In the genomic region with DNA sequence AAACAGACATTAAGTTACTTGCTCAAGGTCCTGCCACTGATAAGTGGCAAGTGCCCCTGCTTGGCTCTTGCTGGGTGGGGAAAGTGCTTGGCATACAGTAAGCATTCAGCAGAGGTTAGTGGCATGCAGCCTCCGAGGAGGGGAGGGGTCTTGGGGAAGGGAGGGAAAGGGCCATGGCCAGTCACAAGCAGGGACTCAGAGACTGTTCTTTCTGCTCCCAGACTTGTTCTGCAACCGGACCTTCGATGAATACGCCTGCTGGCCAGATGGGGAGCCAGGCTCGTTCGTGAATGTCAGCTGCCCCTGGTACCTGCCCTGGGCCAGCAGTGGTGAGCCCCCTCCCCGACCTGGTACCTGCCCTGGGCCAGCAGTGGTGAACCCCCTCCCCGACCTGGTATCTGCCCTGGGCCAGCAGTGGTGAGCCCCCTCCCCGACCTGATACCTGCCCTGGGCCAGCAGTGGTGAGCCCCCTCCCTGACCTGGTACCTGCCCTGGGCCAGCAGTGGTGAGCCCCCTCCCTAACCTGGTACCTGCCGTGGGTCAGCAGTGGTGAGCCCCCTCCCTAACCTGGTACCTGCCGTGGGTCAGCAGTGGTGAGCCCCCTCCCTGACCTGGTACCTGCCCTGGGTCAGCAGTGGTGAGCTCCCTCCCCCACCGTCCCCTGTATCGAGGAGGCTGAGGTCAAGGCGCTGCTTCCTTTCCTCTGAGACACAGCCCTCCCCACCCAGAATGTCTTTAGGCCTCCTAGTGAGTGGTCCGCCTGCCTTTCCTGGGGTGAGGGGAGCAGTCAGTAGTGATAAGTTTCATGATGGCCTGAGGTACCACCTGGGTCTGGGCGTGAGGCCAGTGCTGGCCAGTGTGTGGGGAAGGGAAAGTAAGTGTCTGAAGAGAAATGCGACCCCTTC, we compare ENCODE assay signal across 29 cellular contexts. TPM values are rescaled to one million over a fixed set of nuclear protein-coding genes. Genes with fewer than 3 reads are reported as not detected.
"Had no signal": no experiment of that assay in that cellular context is flagged by ENCODE, and none has a peak within 500 bp of the region (broad histone marks: within the 10 kb centered on the region; RNA-seq: fewer than 3 reads in every experiment).

No MANE protein-coding gene starts in this region.

- ATAC-seq: activated CD8-positive, alpha-beta T cell treated with anti-CD3 and anti-CD28 coated beads, Interleukin-2, amount 10 ng/mL, durations not matched to agents 7 days and 5 days; activated naive CD4-positive, alpha-beta T cell treated with anti-CD3 and anti-CD28 coated beads, Interleukin-2, amount 50 U/mL, for 72 hours; activated naive CD8-positive, alpha-beta T cell treated with anti-CD3 and anti-CD28 coated beads, Interleukin-2, amount 50 U/mL, for 24 hours; body of pancreas; K562 had no signal

- H3K4me3 ChIP-seq: ascending aorta, body of pancreas, K562, SJCRH30 had no signal

- H3K36me3 ChIP-seq: ascending aorta, SJCRH30, WERI-Rb-1 had no signal

- DNase-seq: activated CD4-positive, alpha-beta T cell treated with anti-CD3 and anti-CD28 coated beads for 48 hours; activated CD4-positive, alpha-beta T cell treated with anti-CD3 and anti-CD28 coated beads, Interleukin-2, amount 50 U/mL, for 4 hours; activated CD8-positive, alpha-beta memory T cell treated with anti-CD3 and anti-CD28 coated beads, Interleukin-2, amount 50 U/mL, for 48 hours; activated CD8-positive, alpha-beta T cell treated with anti-CD3 and anti-CD28 coated beads, Interleukin-2, amount 10 ng/mL, durations not matched to agents 7 days and 5 days; activated effector memory CD4-positive, alpha-beta T cell treated with anti-CD3 and anti-CD28 coated beads, Interleukin-2, amount 50 U/mL, for 16 hours; activated naive CD4-positive, alpha-beta T cell treated with Interleukin-2 at 50 U/mL for 16 hours; activated naive CD8-positive, alpha-beta T cell treated with anti-CD3 and anti-CD28 coated beads, Interleukin-2, amount 50 U/mL, for 24 hours; activated T-cell treated with anti-CD3 and anti-CD28 coated beads, Interleukin-2, amount 50 U/mL, for 1 hour; amniotic stem cell; Karpas-422; MM.1S; NCI-H146; NCI-H1930; NCI-H2171; NCI-H345; NCI-H510A; NCI-H526 treated with DMSO at 0.1 percent for 48 hours; SJCRH30; SK-N-SH; T-helper 1 cell; WERI-Rb-1 had no signal

- H3K4me3 Mint-ChIP-seq: activated CD8-positive, alpha-beta T cell treated with anti-CD3 and anti-CD28 coated beads, Interleukin-2, amount 10 ng/mL, durations not matched to agents 7 days and 5 days; activated naive CD8-positive, alpha-beta T cell treated with anti-CD3 and anti-CD28 coated beads, Interleukin-2, amount 50 U/mL, for 24 hours; activated T-helper 1 cell treated with anti-CD3 and anti-CD28 coated beads, Interleukin-12 subunit alpha, Interleukin-12 subunit beta, Interleukin-2, Interleukin-4 antibody, amounts not matched to agents 30 ng/mL and 10 ng/mL and 1 ng/mL, durations not matched to agents 14 hours and 24 hours and 36 hours had no signal

- H3K36me3 Mint-ChIP-seq: activated naive CD4-positive, alpha-beta T cell treated with anti-CD3 and anti-CD28 coated beads, Interleukin-2, amount 50 U/mL, for 72 hours had no signal

- H3K4me1 ChIP-seq: ascending aorta, SJCRH30 had no signal

- H3K27ac Mint-ChIP-seq: activated CD8-positive, alpha-beta T cell treated with anti-CD3 and anti-CD28 coated beads, Interleukin-2, amount 10 ng/mL, durations not matched to agents 7 days and 5 days; activated naive CD4-positive, alpha-beta T cell treated with anti-CD3 and anti-CD28 coated beads, Interleukin-2, amount 50 U/mL, for 72 hours; activated naive CD8-positive, alpha-beta T cell treated with anti-CD3 and anti-CD28 coated beads, Interleukin-2, amount 50 U/mL, for 24 hours; activated T-helper 1 cell treated with anti-CD3 and anti-CD28 coated beads, Interleukin-12 subunit alpha, Interleukin-12 subunit beta, Interleukin-2, Interleukin-4 antibody, amounts not matched to agents 30 ng/mL and 10 ng/mL and 1 ng/mL, durations not matched to agents 14 hours and 24 hours and 36 hours had no signal

- H3K9me3 ChIP-seq: ascending aorta, body of pancreas, SJCRH30, SK-N-SH had no signal

- H3K27me3 ChIP-seq: ascending aorta, body of pancreas had no signal

- H3K27ac ChIP-seq: ascending aorta, body of pancreas, SJCRH30, WERI-Rb-1 had no signal

- H3K4me1 Mint-ChIP-seq: activated naive CD8-positive, alpha-beta T cell treated with anti-CD3 and anti-CD28 coated beads, Interleukin-2, amount 50 U/mL, for 24 hours had no signal

- H3K9me3 Mint-ChIP-seq: activated naive CD4-positive, alpha-beta T cell treated with anti-CD3 and anti-CD28 coated beads, Interleukin-2, amount 50 U/mL, for 72 hours; activated naive CD8-positive, alpha-beta T cell treated with anti-CD3 and anti-CD28 coated beads, Interleukin-2, amount 50 U/mL, for 24 hours; activated T-helper 1 cell treated with anti-CD3 and anti-CD28 coated beads, Interleukin-12 subunit alpha, Interleukin-12 subunit beta, Interleukin-2, Interleukin-4 antibody, amounts not matched to agents 30 ng/mL and 10 ng/mL and 1 ng/mL, durations not matched to agents 14 hours and 24 hours and 36 hours had no signal

RNA-seq across cellular contexts. Expression of gene GLP1R, which starts 8.9 kb away (rescaled TPM):
- total RNA-seq: activated CD8-positive, alpha-beta T cell treated with anti-CD3 and anti-CD28 coated beads, Interleukin-2, amount 10 ng/mL, durations not matched to agents 7 days and 5 days; ascending aorta; K562; OCI-LY7; RPMI7951; SJCRH30; T-helper 2 cell treated with Interferon-gamma antibody and Interleukin-4, amounts not matched to agents 100 ng/mL and 5 ng/mL, for 36 hours had no signal
